Comparison of ENCODE assay signal across 7 cellular contexts in the genomic region with DNA sequence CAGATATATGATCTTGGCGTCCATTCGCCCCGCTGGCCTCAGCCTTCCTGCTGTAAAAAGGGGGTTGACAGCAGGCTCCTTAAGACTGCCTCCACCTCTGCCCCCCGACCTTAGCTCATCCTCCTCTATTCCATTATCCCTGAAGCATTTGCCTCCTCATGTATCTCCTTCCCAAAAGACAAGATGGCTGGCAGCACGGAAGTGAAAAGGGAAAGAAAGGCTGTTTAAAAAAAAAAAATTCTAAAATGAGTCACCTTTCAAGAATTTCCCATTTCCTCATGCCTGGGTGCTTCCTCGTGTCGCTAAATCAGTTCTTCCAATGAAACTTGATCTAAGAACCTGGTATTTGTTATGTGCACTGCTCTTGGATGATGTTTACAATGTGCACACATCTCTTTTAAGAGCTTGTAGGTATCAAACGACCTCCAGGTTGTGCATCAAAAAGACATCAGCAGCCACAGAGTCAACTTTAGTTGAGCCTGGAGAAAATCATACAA. TPM values are rescaled to one million over a fixed set of nuclear protein-coding genes. Genes with fewer than 3 reads are reported as not detected.
DNase-seq lines count a peak whose midpoint lies in the region; ATAC-seq and TF ChIP-seq lines count a peak whose summit lies in the region.

No MANE protein-coding gene starts in this region.

- peaks cover 14% of the 10 kb centered on the region for H4K20me1 ChIP-seq in IMR-90 (ENCODE audit: insufficient read depth, low read length)

- TF ChIP-seq RAD21 in IMR-90 (IDR thresholded peaks at IDR 0.05; ENCODE audit: low read length) = no peak

- H3K9ac ChIP-seq in IMR-90 (ENCODE audit: low read depth, low read length) (no peak overlapping the region), skeletal muscle tissue (ENCODE audit: low read depth in 1 of 3, low read length in 3 of 3) (no peak overlapping the region)

- peaks cover 4% of the 10 kb centered on the region for H3K36me3 Mint-ChIP-seq in activated naive CD8-positive, alpha-beta T cell

- no peaks in the 10 kb centered on the region for H3K36me3 ChIP-seq in IMR-90 (ENCODE audit: control insufficient read depth, insufficient read depth, low read length)
- H3K36me3 ChIP-seq in skeletal muscle tissue (ENCODE audit: control insufficient read depth in 3 of 3, insufficient read depth in 3 of 3, low read length in 3 of 3) = no peaks in the 10 kb centered on the region

- in situ Hi-C loops in IMR-90 (cut with MboI; ENCODE audit: low sequenced_read_pairs) = no loop called here

- peak overlapping the region; percentile 94 for H2AK9ac ChIP-seq in IMR-90 (replicated peaks; ENCODE audit: low read depth, low read length, poor library complexity)

- BruUV-seq in IMR-90 (replicated peaks; lab: Mats Ljungman, UMichigan) = no TSS peak

- H3K27ac ChIP-seq in IMR-90 (ENCODE audit: insufficient read depth, low read length) (peak overlapping the region; percentile 97), skeletal muscle tissue (ENCODE audit: low read depth, low read length) (peak overlapping the region; percentile 40)

- peak overlapping the region; percentile 84 for H4K91ac ChIP-seq in IMR-90 (ENCODE audit: insufficient read depth, low read depth, low read length)

- H3K9me3 ChIP-seq in IMR-90 (ENCODE audit: control insufficient read depth, insufficient read depth, low read length) (no peaks in the 10 kb centered on the region), skeletal muscle tissue (ENCODE audit: control insufficient read depth in 3 of 3, low read length in 3 of 3) (peaks cover 0 to 2% (median 0%) of the 10 kb centered on the region in 3 donors)

- H3K4me3 Mint-ChIP-seq in activated naive CD8-positive, alpha-beta T cell = peak overlapping the region; percentile 85

- H3K4me2 ChIP-seq in IMR-90 (ENCODE audit: low read depth, low read length) = peak overlapping the region; percentile 89

- peak overlapping the region; percentile 99; the same call in 1 of the 2 replicates for H3K4me3 ChIP-seq in IMR-90 (ENCODE audit: insufficient read depth, low read depth, low read length)
- no peak overlapping the region for H3K4me3 ChIP-seq in skeletal muscle tissue (ENCODE audit: low read length in 3 of 3)

- peak overlapping the region; percentile 88 for H2BK120ac ChIP-seq in IMR-90 (ENCODE audit: low read depth, low read length)

- H2BK15ac ChIP-seq in IMR-90 (ENCODE audit: low read depth, low read length) = peak overlapping the region; percentile 43; the same call in 1 of the 3 replicates

- TF ChIP-seq POLR2A in IMR-90 (IDR thresholded peaks at IDR 0.05; ENCODE audit: low read depth, low read length) = no peak; the same call in 1 of the 2 replicates

- peaks cover 10% of the 10 kb centered on the region for H3K4me1 ChIP-seq in IMR-90 (ENCODE audit: control insufficient read depth, insufficient read depth, low read length)
- no peaks in the 10 kb centered on the region for H3K4me1 ChIP-seq in skeletal muscle tissue (ENCODE audit: control insufficient read depth in 3 of 3, insufficient read depth in 3 of 3, low read length in 3 of 3)

- intact Hi-C loops in IMR-90 (cut with micrococcal nuclease) = loop anchor here (1.0 to 2.0 kb wide), 2 partner anchors 38 to 75 kb away; a partner anchor contains a TSS

- CTCF ChIA-PET in IMR-90 (lab: Yijun Ruan, JAX) = no interaction called here

- POLR2A ChIA-PET in IMR-90 (lab: Charles Lee; ENCODE audit: unreplicated experiment) = no interaction called here

- dilution Hi-C loops in IMR-90 (cut with HindIII; ENCODE audit: low sequenced_read_pairs, unreplicated experiment) = no loop called here

- DNase-seq in ELR (ENCODE audit: low read depth) (peak; percentile 96), IMR-90 (peak; percentile 88), iPS DF 4.7 (ENCODE audit: extremely low read depth, low spot score) (peak; percentile 19)

- peak overlapping the region; percentile 50 to 89; a peak in 3 of 4 replicates for H4K8ac ChIP-seq in IMR-90 (ENCODE audit: low read depth in 2 of 2, low read length in 2 of 2)

- no peak for TF ChIP-seq CTCF in IMR-90 (conservative IDR thresholded peaks at IDR 0.05; ENCODE audit: low read depth, low read length)

- peak overlapping the region; percentile 64 for H2AK5ac ChIP-seq in IMR-90 (ENCODE audit: low read depth, low read length)

- peak overlapping the region; percentile 82 for H3K23ac ChIP-seq in IMR-90 (ENCODE audit: low read depth, low read length)

- H3K27ac Mint-ChIP-seq in activated naive CD8-positive, alpha-beta T cell = peak overlapping the region; percentile 79

- H2AFZ ChIP-seq in IMR-90 (replicated peaks; ENCODE audit: low read length, poor library complexity) = peak overlapping the region; percentile 47

- ATAC-seq in IMR-90 (ENCODE audit: low read depth) (peak; percentile 21), HG03432 (IDR thresholded peaks at IDR 0.05; ENCODE audit: unreplicated experiment) (no peak), GM21381 (IDR thresholded peaks at IDR 0.05; ENCODE audit: unreplicated experiment) (no peak)

- H3K27me3 ChIP-seq in IMR-90 (ENCODE audit: control insufficient read depth, insufficient read depth, low read length) (no peaks in the 10 kb centered on the region), skeletal muscle tissue (ENCODE audit: control insufficient read depth in 3 of 3, insufficient read depth in 3 of 3, low read length in 3 of 3) (peaks cover 7 to 27% (median 26%) of the 10 kb centered on the region in 3 donors)

- H3K79me1 ChIP-seq in IMR-90 (ENCODE audit: low read depth in 1 of 2, low read length in 2 of 2) = peaks cover 7 to 43% of the 10 kb centered on the region in 2 experiments; a peak in 3 of 4 replicates

- H2BK5ac ChIP-seq in IMR-90 (ENCODE audit: low read depth, low read length, poor library complexity, severe bottlenecking) = peak overlapping the region; percentile 94

- H3K56ac ChIP-seq in IMR-90 (ENCODE audit: extremely low read depth, insufficient read depth, low read length) = peak overlapping the region; percentile 69

- H3K4ac ChIP-seq in IMR-90 (ENCODE audit: low read depth, low read length) = peak overlapping the region; percentile 91

- peak overlapping the region; percentile 63 for H4K5ac ChIP-seq in IMR-90 (ENCODE audit: low read depth, low read length)

- H3K27me3 Mint-ChIP-seq in activated naive CD8-positive, alpha-beta T cell = peaks cover 14% of the 10 kb centered on the region

- H3K9me3 Mint-ChIP-seq in activated naive CD8-positive, alpha-beta T cell (ENCODE audit: low read depth) = no peaks in the 10 kb centered on the region

- peak overlapping the region; percentile 90 for H3K14ac ChIP-seq in IMR-90 (replicated peaks; ENCODE audit: low read depth, low read length)

- peak overlapping the region; percentile 91 for H2BK20ac ChIP-seq in IMR-90 (ENCODE audit: low read depth, low read length)

- H3K4me1 Mint-ChIP-seq in activated naive CD8-positive, alpha-beta T cell (ENCODE audit: low read depth) = peaks cover 15% of the 10 kb centered on the region

- peak overlapping the region; percentile 78 for H3K18ac ChIP-seq in IMR-90 (ENCODE audit: low read depth, low read length)

- no CpG with 5 or more reads among the region's 8 CpGs for WGBS in IMR-90 (ENCODE audit: extremely low coverage in 2 of 2, insufficient read length in 1 of 2), 2 experiments

- H3K9me1 ChIP-seq in IMR-90 (ENCODE audit: insufficient read depth, low read length) = peaks cover 8% of the 10 kb centered on the region

TF ChIP-seq in IMR-90, 13 proteins besides CTCF, POLR2A, EP300 and RAD21 (continues in another document):
- TF ChIP-seq, protein P1, sequence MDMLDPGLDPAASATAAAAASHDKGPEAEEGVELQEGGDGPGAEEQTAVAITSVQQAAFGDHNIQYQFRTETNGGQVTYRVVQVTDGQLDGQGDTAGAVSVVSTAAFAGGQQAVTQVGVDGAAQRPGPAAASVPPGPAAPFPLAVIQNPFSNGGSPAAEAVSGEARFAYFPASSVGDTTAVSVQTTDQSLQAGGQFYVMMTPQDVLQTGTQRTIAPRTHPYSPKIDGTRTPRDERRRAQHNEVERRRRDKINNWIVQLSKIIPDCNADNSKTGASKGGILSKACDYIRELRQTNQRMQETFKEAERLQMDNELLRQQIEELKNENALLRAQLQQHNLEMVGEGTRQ (IDR thresholded peaks at IDR 0.05; ENCODE audit: low read depth, low read length) = no peak
- no peak for TF ChIP-seq RCOR1 (IDR thresholded peaks at IDR 0.05; ENCODE audit: insufficient replicate concordance, low read length)
- peak; percentile 73 for TF ChIP-seq CEBPB (IDR thresholded peaks at IDR 0.05; ENCODE audit: low read depth, low read length)
- TF ChIP-seq FOS (IDR thresholded peaks at IDR 0.05; ENCODE audit: low read depth, low read length) = peak; percentile 69; the same call in 1 of the 2 replicates
- TF ChIP-seq, protein P2, sequence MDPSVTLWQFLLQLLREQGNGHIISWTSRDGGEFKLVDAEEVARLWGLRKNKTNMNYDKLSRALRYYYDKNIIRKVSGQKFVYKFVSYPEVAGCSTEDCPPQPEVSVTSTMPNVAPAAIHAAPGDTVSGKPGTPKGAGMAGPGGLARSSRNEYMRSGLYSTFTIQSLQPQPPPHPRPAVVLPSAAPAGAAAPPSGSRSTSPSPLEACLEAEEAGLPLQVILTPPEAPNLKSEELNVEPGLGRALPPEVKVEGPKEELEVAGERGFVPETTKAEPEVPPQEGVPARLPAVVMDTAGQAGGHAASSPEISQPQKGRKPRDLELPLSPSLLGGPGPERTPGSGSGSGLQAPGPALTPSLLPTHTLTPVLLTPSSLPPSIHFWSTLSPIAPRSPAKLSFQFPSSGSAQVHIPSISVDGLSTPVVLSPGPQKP (IDR thresholded peaks at IDR 0.05; ENCODE audit: borderline replicate concordance, low read depth, low read length) = no peak
- TF ChIP-seq MXI1 (IDR thresholded peaks at IDR 0.05; ENCODE audit: borderline replicate concordance, low read depth, low read length) = 0 out of 2 replicates have a peak, but pooled peaks have one; percentile 53
- no peak for TF ChIP-seq NFE2L2 (IDR thresholded peaks at IDR 0.05; ENCODE audit: low read depth, low read length)
- no peak for TF ChIP-seq RFX5 (IDR thresholded peaks at IDR 0.05; ENCODE audit: low read depth, low read length)
- TF ChIP-seq MAFK (IDR thresholded peaks at IDR 0.05; ENCODE audit: low read depth, low read length) = no peak

RNA-seq across cellular contexts. Expression of a gene that starts 1.7 kb away (rescaled TPM):
- total RNA-seq in IMR-90 (2012; rRNA removed) = 124 and 141 TPM in 2 replicates
- polyA plus RNA-seq in IMR-90 (2012; rRNA removed) = 49.2 and 57.1 TPM in 2 replicates
- polyA plus RNA-seq in IMR-90 (2012; cell fraction: cytosol; rRNA removed) = 22.1 and 25.6 TPM in 2 replicates
- polyA plus RNA-seq in IMR-90 (2012; cell fraction: nucleus; rRNA removed; ENCODE audit: low replicate concordance) = 18.4 and 54.4 TPM in 2 replicates
- 20.4 TPM for total RNA-seq in skeletal muscle tissue

RNA-seq across cellular contexts. Expression of a gene that starts 38.6 kb away (rescaled TPM):
- total RNA-seq in IMR-90 (2012; rRNA removed) = 27.1 and 45.0 TPM in 2 replicates
- polyA plus RNA-seq in IMR-90 (2012; rRNA removed) = 21.8 and 26.3 TPM in 2 replicates
- polyA plus RNA-seq in IMR-90 (2012; cell fraction: cytosol; rRNA removed) = 5.9 and 7.5 TPM in 2 replicates
- polyA plus RNA-seq in IMR-90 (2012; cell fraction: nucleus; rRNA removed; ENCODE audit: low replicate concordance) = 1.6 and 9.7 TPM in 2 replicates
- 13.0 TPM for total RNA-seq in skeletal muscle tissue

RNA-seq across cellular contexts. Expression of a gene that starts 40.3 kb away (rescaled TPM):
- 9.7 and 13.6 TPM in 2 replicates for total RNA-seq in IMR-90 (2012; rRNA removed)
- polyA plus RNA-seq in IMR-90 (2012; rRNA removed) = 2.9 and 3.6 TPM in 2 replicates
- 0.76 and 0.88 TPM in 2 replicates for polyA plus RNA-seq in IMR-90 (2012; cell fraction: cytosol; rRNA removed)
- polyA plus RNA-seq in IMR-90 (2012; cell fraction: nucleus; rRNA removed; ENCODE audit: low replicate concordance) = 1.0 and 5.6 TPM in 2 replicates
- 6.8 TPM for total RNA-seq in skeletal muscle tissue

Comparison
In these comparisons a context has a peak if more than half of its experiments do, and no peak if none do; other contexts are left out.
1. DNase-seq: peak in every context shown above with its lines; median percentile 96 in ELR; 88 in IMR-90; 19 in iPS DF 4.7.